8 cellular contexts compared by ENCODE assay signal in genomic region chr6:32844839-32845372, GRCh38. TPM values are rescaled to one million over a fixed set of nuclear protein-coding genes. Genes with fewer than 3 reads are reported as not detected.
DNase-seq lines count a peak whose midpoint lies in the region; ATAC-seq and TF ChIP-seq lines count a peak whose summit lies in the region.

No MANE protein-coding gene starts in this region.

- H3K9me3 Mint-ChIP-seq in activated T-helper 2 cell treated with anti-CD3 and anti-CD28 coated beads, Interferon-gamma antibody, Interleukin-2, Interleukin-4, amounts not matched to agents 10 μg/mL and 5 μg/mL and 100 μg/mL, durations not matched to agents 14 hours and 24 hours and 36 hours = no peaks in the 10 kb centered on the region

- peak overlapping the region; percentile 32 to 89 for H3K27ac ChIP-seq in testis

- peak overlapping the region; percentile 99 for H3K4me3 Mint-ChIP-seq in activated T-helper 2 cell treated with anti-CD3 and anti-CD28 coated beads, Interferon-gamma antibody, Interleukin-2, Interleukin-4, amounts not matched to agents 10 μg/mL and 5 μg/mL and 100 μg/mL, durations not matched to agents 14 hours and 24 hours and 36 hours (ENCODE audit: low read depth)

- H3K36me3 ChIP-seq in kidney epithelial cell (ENCODE audit: control insufficient read depth, insufficient read depth, low read length) (no peaks in the 10 kb centered on the region), testis (ENCODE audit: low read depth, missing control alignments) (no peaks in the 10 kb centered on the region)

- no peak for TF ChIP-seq POLR2A in testis (IDR thresholded peaks at IDR 0.05)

- intact Hi-C loops in activated T-helper 2 cell treated with anti-CD3 and anti-CD28 coated beads, Interferon-gamma antibody, Interleukin-2, Interleukin-4, amounts not matched to agents 10 μg/mL and 5 μg/mL and 100 μg/mL, durations not matched to agents 14 hours and 24 hours and 36 hours (cut with micrococcal nuclease) = loop anchor here (1.0 to 10.0 kb wide), 4 partner anchors 8 to 1010 kb away; partner anchors contain the start of genes HSD17B8, RING1, RXRB and SLC39A7
- intact Hi-C loops in testis (cut with DNase I; ENCODE audit: low total_unique reads) = no loop called here

- H3K27me3 ChIP-seq in kidney epithelial cell (ENCODE audit: control insufficient read depth, insufficient read depth, low read length) (no peaks in the 10 kb centered on the region), testis (no peaks in the 10 kb centered on the region)

- 27 to 39% methylated on average over 6 to 18 of the region's 18 CpGs for WGBS in testis, 2 donors

- H3K4me1 Mint-ChIP-seq in activated T-helper 2 cell treated with anti-CD3 and anti-CD28 coated beads, Interferon-gamma antibody, Interleukin-2, Interleukin-4, amounts not matched to agents 10 μg/mL and 5 μg/mL and 100 μg/mL, durations not matched to agents 14 hours and 24 hours and 36 hours (ENCODE audit: low read depth) = peaks cover 64% of the 10 kb centered on the region

- H3K4me1 ChIP-seq in testis = peaks cover 15% of the 10 kb centered on the region

- peak overlapping the region; percentile 98 for H3K27ac Mint-ChIP-seq in activated T-helper 2 cell treated with anti-CD3 and anti-CD28 coated beads, Interferon-gamma antibody, Interleukin-2, Interleukin-4, amounts not matched to agents 10 μg/mL and 5 μg/mL and 100 μg/mL, durations not matched to agents 14 hours and 24 hours and 36 hours

- H3K36me3 Mint-ChIP-seq in activated T-helper 2 cell treated with anti-CD3 and anti-CD28 coated beads, Interferon-gamma antibody, Interleukin-2, Interleukin-4, amounts not matched to agents 10 μg/mL and 5 μg/mL and 100 μg/mL, durations not matched to agents 14 hours and 24 hours and 36 hours (ENCODE audit: low read depth) = peaks cover 93% of the 10 kb centered on the region

- TF ChIP-seq CTCF in kidney epithelial cell (IDR thresholded peaks at IDR 0.05; ENCODE audit: insufficient read depth, low read length, poor library complexity, severe bottlenecking) = no peak
- TF ChIP-seq CTCF in testis (IDR thresholded peaks at IDR 0.05) = no peak

- DNase-seq in activated CD4-positive, alpha-beta T cell treated with anti-CD3 and anti-CD28 coated beads, Interleukin-2, amount 50 U/mL, for 1 hour = peak; percentile 21
- DNase-seq in activated CD4-positive, alpha-beta T cell treated with anti-CD3 and anti-CD28 coated beads, Interleukin-2, amount 50 U/mL, for 48 hours = no peak
- no peak for DNase-seq in activated T-helper 2 cell treated with anti-CD3 and anti-CD28 coated beads, Interferon-gamma antibody, Interleukin-2, Interleukin-4, amounts not matched to agents 10 μg/mL and 5 μg/mL and 100 μg/mL, durations not matched to agents 14 hours and 24 hours and 36 hours (ENCODE audit: low spot score)
- no peak for DNase-seq in kidney epithelial cell (ENCODE audit: low read depth)
- DNase-seq in testis = no peak
- no peak for DNase-seq in NCI-H1048 (lab: John Stamatoyannopoulos, UW)
- DNase-seq in stimulated activated CD4-positive, alpha-beta T cell treated with anti-CD3 and anti-CD28 coated beads, Interleukin-1b, Interleukin-23, amount 100 ng/mL, for 48 hours = no peak

- ATAC-seq in HG03442 (IDR thresholded peaks at IDR 0.05; ENCODE audit: unreplicated experiment) = no peak

- H3K4me3 ChIP-seq in kidney epithelial cell (ENCODE audit: low read depth, low read length) (peak overlapping the region; percentile 84), testis (peak overlapping the region; percentile 64 to 78)

- H3K9me3 ChIP-seq in testis = no peaks in the 10 kb centered on the region

- H3K27me3 Mint-ChIP-seq in activated T-helper 2 cell treated with anti-CD3 and anti-CD28 coated beads, Interferon-gamma antibody, Interleukin-2, Interleukin-4, amounts not matched to agents 10 μg/mL and 5 μg/mL and 100 μg/mL, durations not matched to agents 14 hours and 24 hours and 36 hours (ENCODE audit: low read depth) = no peaks in the 10 kb centered on the region

RNA-seq across cellular contexts. Expression of gene PSMB8, which starts 1.1 kb away (rescaled TPM):
- total RNA-seq in activated T-helper 2 cell treated with anti-CD3 and anti-CD28 coated beads, Interferon-gamma antibody, Interleukin-2, Interleukin-4, amounts not matched to agents 10 μg/mL and 5 μg/mL and 100 μg/mL, durations not matched to agents 14 hours and 24 hours and 36 hours = 352 and 368 TPM in 2 replicates
- total RNA-seq in kidney epithelial cell (62.8 and 84.1 TPM in 2 replicates), testis (10 to 100 TPM in 1 of 2 donors, 1 to 10 TPM in 1; 4.6 to 11.2 TPM)
- polyA plus RNA-seq in testis (ENCODE audit: insufficient read depth, low read depth, low replicate concordance) = 35.7 TPM

RNA-seq across cellular contexts. Expression of gene TAP2, which starts 6.4 kb away (rescaled TPM):
- 142 and 162 TPM in 2 replicates for total RNA-seq in activated T-helper 2 cell treated with anti-CD3 and anti-CD28 coated beads, Interferon-gamma antibody, Interleukin-2, Interleukin-4, amounts not matched to agents 10 μg/mL and 5 μg/mL and 100 μg/mL, durations not matched to agents 14 hours and 24 hours and 36 hours
- total RNA-seq in kidney epithelial cell = 22.5 and 22.7 TPM in 2 replicates
- total RNA-seq in testis = 10 to 100 TPM in 1 of 2 donors, 1 to 10 TPM in 1; 6.3 to 10.2 TPM
- polyA plus RNA-seq in testis (ENCODE audit: insufficient read depth, low read depth, low replicate concordance) = 9.1 TPM

RNA-seq across cellular contexts. Expression of gene TAP1, which starts 8.6 kb away (rescaled TPM):
- total RNA-seq in activated T-helper 2 cell treated with anti-CD3 and anti-CD28 coated beads, Interferon-gamma antibody, Interleukin-2, Interleukin-4, amounts not matched to agents 10 μg/mL and 5 μg/mL and 100 μg/mL, durations not matched to agents 14 hours and 24 hours and 36 hours = 276 and 278 TPM in 2 replicates
- total RNA-seq in kidney epithelial cell (77.6 and 79.1 TPM in 2 replicates), testis (10 to 100 TPM; 45.6 to 57.4 TPM)
- polyA plus RNA-seq in testis (ENCODE audit: insufficient read depth, low read depth, low replicate concordance) = 58.8 TPM

RNA-seq across cellular contexts. Expression of gene PSMB9, which starts 9.1 kb away (rescaled TPM):
- 262 and 265 TPM in 2 replicates for total RNA-seq in activated T-helper 2 cell treated with anti-CD3 and anti-CD28 coated beads, Interferon-gamma antibody, Interleukin-2, Interleukin-4, amounts not matched to agents 10 μg/mL and 5 μg/mL and 100 μg/mL, durations not matched to agents 14 hours and 24 hours and 36 hours
- total RNA-seq in kidney epithelial cell (23.0 and 24.6 TPM in 2 replicates), testis (1 to 10 TPM; 6.2 to 7.9 TPM)
- 29.7 TPM for polyA plus RNA-seq in testis (ENCODE audit: insufficient read depth, low read depth, low replicate concordance)

RNA-seq across cellular contexts. Expression of gene HLA-DOB, which starts 28.1 kb away (rescaled TPM):
- 3.1 and 3.6 TPM in 2 replicates for total RNA-seq in activated T-helper 2 cell treated with anti-CD3 and anti-CD28 coated beads, Interferon-gamma antibody, Interleukin-2, Interleukin-4, amounts not matched to agents 10 μg/mL and 5 μg/mL and 100 μg/mL, durations not matched to agents 14 hours and 24 hours and 36 hours
- total RNA-seq in kidney epithelial cell = not detected in 2 replicates
- 1 to 10 TPM in 1 of 2 donors, under 1 TPM in 1; 0.31 to 1.3 TPM for total RNA-seq in testis
- 2.3 TPM for polyA plus RNA-seq in testis (ENCODE audit: insufficient read depth, low read depth, low replicate concordance)
